8 cellular contexts compared by ENCODE assay signal in genomic region chr22:49929553-49929979, GRCh38. TPM values are rescaled to one million over a fixed set of nuclear protein-coding genes. Genes with fewer than 3 reads are reported as not detected.
DNase-seq lines count a peak whose midpoint lies in the region; ATAC-seq, FAIRE-seq and TF ChIP-seq lines count a peak whose summit lies in the region.

No MANE protein-coding gene starts in this region.

- peaks cover 3% of the 10 kb centered on the region for H3K9me3 Mint-ChIP-seq in astrocyte (ENCODE audit: unreplicated experiment)
- H3K9me3 Mint-ChIP-seq in immature natural killer cell: no peaks in the 10 kb centered on the region

- H3K9ac ChIP-seq in astrocyte (ENCODE audit: low read length): no peak overlapping the region

- H3K79me2 ChIP-seq in astrocyte (ENCODE audit: insufficient read depth, low read length): no peaks in the 10 kb centered on the region

- WGBS in lower leg skin, 2 donors: 0 to 2% methylated on average over 15 to 16 of the region's 42 CpGs

- H3K4me3 Mint-ChIP-seq in astrocyte (ENCODE audit: unreplicated experiment): no peak overlapping the region
- no peak overlapping the region for H3K4me3 Mint-ChIP-seq in immature natural killer cell

- DNase-seq in EL: peak; percentile 41
- peak; percentile 60 to 75 (median 72) for DNase-seq in T-helper 2 cell
- no peak for DNase-seq in astrocyte (ENCODE audit: low read depth)
- DNase-seq in immature natural killer cell: peak; percentile 74 to 78 (median 77)
- DNase-seq in stimulated activated CD4-positive, alpha-beta T cell treated with anti-CD3 and anti-CD28 coated beads, Interleukin-4, amount 100 ng/mL, for 4 hours: peak; percentile 71 to 88
- no peak for DNase-seq in lower leg skin (ENCODE audit: low spot score in 2 of 2)

- intact Hi-C loops in lower leg skin (cut with DNase I; ENCODE audit: low total_unique reads): no loop called here

- H3K27ac Mint-ChIP-seq in astrocyte (ENCODE audit: unreplicated experiment): no peak overlapping the region
- H3K27ac Mint-ChIP-seq in immature natural killer cell: no peak overlapping the region

- H3K36me3 ChIP-seq in astrocyte (ENCODE audit: insufficient read depth, low read length): peaks cover 2% of the 10 kb centered on the region

- no peak for TF ChIP-seq POLR2A in lower leg skin (IDR thresholded peaks at IDR 0.05)

- peaks cover 3% of the 10 kb centered on the region for H3K4me1 ChIP-seq in astrocyte (ENCODE audit: insufficient read depth, low read length)

- peaks cover 19% of the 10 kb centered on the region for H3K27me3 Mint-ChIP-seq in astrocyte (ENCODE audit: low read depth, unreplicated experiment)
- H3K27me3 Mint-ChIP-seq in immature natural killer cell (ENCODE audit: low read depth in 3 of 3): peaks cover 6 to 14% (median 7%) of the 10 kb centered on the region in 3 donors

- H3K4me1 Mint-ChIP-seq in astrocyte (ENCODE audit: low read depth, unreplicated experiment) (no peaks in the 10 kb centered on the region), immature natural killer cell (peaks cover 28 to 34% of the 10 kb centered on the region in 2 donors)

- no peaks in the 10 kb centered on the region for H3K9me3 ChIP-seq in astrocyte (ENCODE audit: insufficient read depth, low read depth, low read length)

- H3K4me3 ChIP-seq in astrocyte (ENCODE audit: insufficient read depth, low read depth, low read length) (no peak overlapping the region), lower leg skin (ENCODE audit: low read depth, poor library complexity, severe bottlenecking) (no peak overlapping the region)

- H3K4me2 ChIP-seq in astrocyte (ENCODE audit: low read length): no peak overlapping the region

- FAIRE-seq in astrocyte (lab: Jason Lieb, UNC): no peak

- no peaks in the 10 kb centered on the region for H3K27me3 ChIP-seq in astrocyte (ENCODE audit: insufficient read depth, low read length)

- ATAC-seq in HG03196 (IDR thresholded peaks at IDR 0.05; ENCODE audit: unreplicated experiment): peak; percentile 30
- no peak for ATAC-seq in GM21717 (IDR thresholded peaks at IDR 0.05; ENCODE audit: unreplicated experiment)

- H3K27ac ChIP-seq in astrocyte (ENCODE audit: low read depth, low read length): no peak overlapping the region

- no peak overlapping the region for H2AFZ ChIP-seq in astrocyte (ENCODE audit: low read depth, low read length)

- H3K36me3 Mint-ChIP-seq in astrocyte (ENCODE audit: low read depth, unreplicated experiment) (no peaks in the 10 kb centered on the region), immature natural killer cell (peaks cover 0 to 12% (median 3%) of the 10 kb centered on the region in 3 donors)

- no peaks in the 10 kb centered on the region for H4K20me1 ChIP-seq in astrocyte (ENCODE audit: insufficient read depth, low read length)

- peak; percentile 29 for TF ChIP-seq CTCF in astrocyte (IDR thresholded peaks at IDR 0.05; ENCODE audit: insufficient read depth, low read depth, low read length)
- no peak for TF ChIP-seq CTCF in lower leg skin (IDR thresholded peaks at IDR 0.05)

RNA-seq across cellular contexts. Expression of gene CRELD2, which starts 11.1 kb away (rescaled TPM):
- 49.6 and 58.2 TPM in 2 replicates for total RNA-seq in astrocyte
- 10 to 100 TPM; 61.3 to 94.8 (median 76.9) TPM for polyA plus RNA-seq in immature natural killer cell
- total RNA-seq in lower leg skin: 10 to 100 TPM in 3 of 4 donors, 1 to 10 TPM in 1; 9.1 to 28.0 (median 18.0) TPM

RNA-seq across cellular contexts. Expression of gene ALG12, which starts 11.3 kb away (rescaled TPM):
- total RNA-seq in astrocyte: 23.8 and 26.2 TPM in 2 replicates
- 10 to 100 TPM; 11.7 to 26.6 (median 12.6) TPM for polyA plus RNA-seq in immature natural killer cell
- total RNA-seq in lower leg skin: 10 to 100 TPM in 3 of 4 donors, 1 to 10 TPM in 1; 7.5 to 25.6 (median 16.1) TPM

RNA-seq across cellular contexts. Expression of gene PIM3, which starts 31.0 kb away (rescaled TPM):
- 15.1 and 15.5 TPM in 2 replicates for total RNA-seq in astrocyte
- polyA plus RNA-seq in immature natural killer cell: 10 to 100 TPM; 14.5 to 20.6 (median 15.8) TPM
- total RNA-seq in lower leg skin: 100 to 1,000 TPM; 149 to 181 (median 163) TPM

Comparison
In these comparisons a context has a peak if more than half of its experiments do, and no peak if none do; other contexts are left out.
1. DNase-seq: peak in EL (single experiment), T-helper 2 cell (5 of 5), immature natural killer cell (3 of 3) and stimulated activated CD4-positive, alpha-beta T cell treated with anti-CD3 and anti-CD28 coated beads, Interleukin-4, amount 100 ng/mL, for 4 hours (2 of 2); none in astrocyte (single experiment) and lower leg skin (0 of 2).